19 cellular contexts compared by ENCODE assay signal in genomic region chr14:74144789-74145188, GRCh38.
"Had no signal": no experiment of that assay in that cellular context is flagged by ENCODE, and none has a peak within 500 bp of the region (broad histone marks: within the 10 kb centered on the region; RNA-seq: fewer than 3 reads in every experiment).

No MANE protein-coding gene starts in this region.

- H3K4me3 Mint-ChIP-seq: activated CD8-positive, alpha-beta T cell treated with anti-CD3 and anti-CD28 coated beads, Interleukin-2, amount 10 ng/mL, durations not matched to agents 7 days and 5 days; endodermal cell; nephron progenitor cell; T-helper 1 cell treated with Interleukin-12 subunit alpha and Interleukin-12 subunit beta and Interleukin-4 antibody, amounts not matched to agents 30 μg/mL and 1 μg/mL, for 36 hours had no signal

- H3K27ac Mint-ChIP-seq: activated CD8-positive, alpha-beta T cell treated with anti-CD3 and anti-CD28 coated beads, Interleukin-2, amount 10 ng/mL, durations not matched to agents 7 days and 5 days; endodermal cell; nephron progenitor cell; T-helper 1 cell treated with Interleukin-12 subunit alpha and Interleukin-12 subunit beta and Interleukin-4 antibody, amounts not matched to agents 30 μg/mL and 1 μg/mL, for 36 hours had no signal

- H3K4me3 ChIP-seq: gastroesophageal sphincter, heart right ventricle, skin epidermis, transverse colon had no signal

- H3K9me3 ChIP-seq: gastroesophageal sphincter, heart right ventricle, transverse colon had no signal

- H3K9me3 Mint-ChIP-seq: endodermal cell; nephron progenitor cell; T-helper 1 cell treated with Interleukin-12 subunit alpha and Interleukin-12 subunit beta and Interleukin-4 antibody, amounts not matched to agents 30 μg/mL and 1 μg/mL, for 36 hours had no signal

- H3K36me3 ChIP-seq: gastroesophageal sphincter, heart right ventricle, WERI-Rb-1 had no signal

- DNase-seq: activated CD8-positive, alpha-beta memory T cell treated with anti-CD3 and anti-CD28 coated beads, Interleukin-2, amount 50 U/mL, for 4 hours; activated CD8-positive, alpha-beta T cell treated with anti-CD3 and anti-CD28 coated beads, Interleukin-2, amount 10 ng/mL, durations not matched to agents 7 days and 5 days; aorta; endodermal cell; heart right ventricle; islet precursor cell; left ventricle myocardium superior; mesendoderm; nephron progenitor cell; occipital lobe; stimulated activated CD4-positive, alpha-beta T cell treated with anti-CD3 and anti-CD28 coated beads, Interleukin-4, amount 100 ng/mL, for 4 hours; stimulated activated CD8-positive, alpha-beta memory T cell treated with anti-CD3 and anti-CD28 coated beads, Interleukin-4, amount 100 ng/mL, for 48 hours; stimulated activated naive CD8-positive, alpha-beta T cell treated with anti-CD3 and anti-CD28 coated beads, Interleukin-15, Interleukin-2, amounts not matched to agents 100 U/mL and 50 U/mL, for 24 hours; transverse colon; WERI-Rb-1 had no signal

- H3K27me3 ChIP-seq: gastroesophageal sphincter, heart right ventricle, transverse colon had no signal

- ATAC-seq: activated CD8-positive, alpha-beta T cell treated with anti-CD3 and anti-CD28 coated beads, Interleukin-2, amount 10 ng/mL, durations not matched to agents 7 days and 5 days; gastroesophageal sphincter; heart right ventricle; left ventricle myocardium superior; SK-N-SH treated with all-trans-retinoic acid at 6 μM for 48 hours; stimulated activated naive CD8-positive, alpha-beta T cell treated with anti-CD3 and anti-CD28 coated beads, Interleukin-15, Interleukin-2, amounts not matched to agents 100 U/mL and 50 U/mL, for 24 hours had no signal

- H3K27ac ChIP-seq: gastroesophageal sphincter, heart right ventricle, skin epidermis, transverse colon, WERI-Rb-1 had no signal
